In genomic region chr7:21192662-21193061, GRCh38 we compare ENCODE assay signal across 23 cellular contexts.
"Had no signal": no experiment of that assay in that cellular context is flagged by ENCODE, and none has a peak within 500 bp of the region (broad histone marks: within the 10 kb centered on the region; RNA-seq: fewer than 3 reads in every experiment).

No MANE protein-coding gene starts in this region.

- H3K4me3 Mint-ChIP-seq: activated CD4-positive, alpha-beta memory T cell treated with anti-CD3 and anti-CD28 coated beads for 36 hours; activated naive CD8-positive, alpha-beta T cell treated with anti-CD3 and anti-CD28 coated beads for 36 hours; endodermal cell; mesothelial cell of epicardium; natural killer cell had no signal

- H3K4me1 ChIP-seq: left lung, psoas muscle, upper lobe of left lung had no signal

- H3K4me3 ChIP-seq: gastroesophageal sphincter, left lung, lung, psoas muscle, thoracic aorta, upper lobe of left lung had no signal

- ATAC-seq: gastroesophageal sphincter, left lung, natural killer cell, psoas muscle, right cardiac atrium had no signal

- H3K36me3 ChIP-seq: gastroesophageal sphincter, left lung, thoracic aorta, upper lobe of left lung had no signal

- H3K9me3 Mint-ChIP-seq: activated CD4-positive, alpha-beta memory T cell treated with anti-CD3 and anti-CD28 coated beads for 36 hours; activated naive CD8-positive, alpha-beta T cell treated with anti-CD3 and anti-CD28 coated beads for 36 hours; endodermal cell; mesothelial cell of epicardium; natural killer cell had no signal

- H3K36me3 Mint-ChIP-seq: activated CD4-positive, alpha-beta memory T cell treated with anti-CD3 and anti-CD28 coated beads for 36 hours; activated naive CD8-positive, alpha-beta T cell treated with anti-CD3 and anti-CD28 coated beads for 36 hours; mesothelial cell of epicardium; natural killer cell had no signal

- H3K27me3 Mint-ChIP-seq: activated CD4-positive, alpha-beta memory T cell treated with anti-CD3 and anti-CD28 coated beads for 36 hours had no signal

- DNase-seq: activated CD4-positive, alpha-beta memory T cell treated with anti-CD3 and anti-CD28 coated beads for 36 hours; activated CD4-positive, alpha-beta T cell treated with anti-CD3 and anti-CD28 coated beads for 48 hours; activated naive CD4-positive, alpha-beta T cell treated with Interleukin-2 at 50 U/mL for 16 hours; activated naive CD8-positive, alpha-beta T cell treated with anti-CD3 and anti-CD28 coated beads for 36 hours; activated T-cell treated with anti-CD3 and anti-CD28 coated beads, Interleukin-2, amount 50 U/mL, for 48 hours; cerebellar nuclear complex; cortex of kidney; endodermal cell; head of caudate nucleus; islet precursor cell; left lung; natural killer cell; psoas muscle; right cardiac atrium; stimulated activated CD4-positive, alpha-beta T cell treated with anti-CD3 and anti-CD28 coated beads, Interleukin-4, amount 100 ng/mL, for 24 hours; stimulated activated naive CD4-positive, alpha-beta T cell treated with Interleukin-2 at 50 U/mL for 16 hours; T-helper 9 cell; upper lobe of left lung had no signal

- H3K27ac Mint-ChIP-seq: activated CD4-positive, alpha-beta memory T cell treated with anti-CD3 and anti-CD28 coated beads for 36 hours; activated naive CD8-positive, alpha-beta T cell treated with anti-CD3 and anti-CD28 coated beads for 36 hours; endodermal cell; mesothelial cell of epicardium; natural killer cell had no signal

- H3K27me3 ChIP-seq: gastroesophageal sphincter, left lung, upper lobe of left lung had no signal

- H3K27ac ChIP-seq: epithelial cell of prostate, gastroesophageal sphincter, left lung, psoas muscle, thoracic aorta, upper lobe of left lung had no signal
